In genomic region chr3:48926425-48927392, GRCh38 we compare ENCODE assay signal across 8 cellular contexts. TPM values are rescaled to one million over a fixed set of nuclear protein-coding genes. Genes with fewer than 3 reads are reported as not detected.
DNase-seq lines count a peak whose midpoint lies in the region; ATAC-seq and TF ChIP-seq lines count a peak whose summit lies in the region.

No MANE protein-coding gene starts in this region.

- peak overlapping the region; percentile 61 for H3K4me3 Mint-ChIP-seq in activated T-helper 1 cell treated with anti-CD3 and anti-CD28 coated beads, Interleukin-12 subunit alpha, Interleukin-12 subunit beta, Interleukin-2, Interleukin-4 antibody, amounts not matched to agents 30 ng/mL and 10 ng/mL and 1 ng/mL, durations not matched to agents 14 hours and 24 hours and 36 hours
- H3K4me3 Mint-ChIP-seq in endothelial cell (ENCODE audit: unreplicated experiment): no peak overlapping the region

- ATAC-seq in left ventricle myocardium superior: peak; percentile 73
- no peak for ATAC-seq in GM19328 (IDR thresholded peaks at IDR 0.05; ENCODE audit: unreplicated experiment)

- no peaks in the 10 kb centered on the region for H3K9me3 Mint-ChIP-seq in activated T-helper 1 cell treated with anti-CD3 and anti-CD28 coated beads, Interleukin-12 subunit alpha, Interleukin-12 subunit beta, Interleukin-2, Interleukin-4 antibody, amounts not matched to agents 30 ng/mL and 10 ng/mL and 1 ng/mL, durations not matched to agents 14 hours and 24 hours and 36 hours
- no peaks in the 10 kb centered on the region for H3K9me3 Mint-ChIP-seq in endothelial cell (ENCODE audit: unreplicated experiment)

- H3K36me3 Mint-ChIP-seq in activated T-helper 1 cell treated with anti-CD3 and anti-CD28 coated beads, Interleukin-12 subunit alpha, Interleukin-12 subunit beta, Interleukin-2, Interleukin-4 antibody, amounts not matched to agents 30 ng/mL and 10 ng/mL and 1 ng/mL, durations not matched to agents 14 hours and 24 hours and 36 hours (ENCODE audit: low read depth): peaks cover 46% of the 10 kb centered on the region
- peaks cover 14% of the 10 kb centered on the region for H3K36me3 Mint-ChIP-seq in endothelial cell (ENCODE audit: low read depth, unreplicated experiment)

- H3K27ac Mint-ChIP-seq in activated T-helper 1 cell treated with anti-CD3 and anti-CD28 coated beads, Interleukin-12 subunit alpha, Interleukin-12 subunit beta, Interleukin-2, Interleukin-4 antibody, amounts not matched to agents 30 ng/mL and 10 ng/mL and 1 ng/mL, durations not matched to agents 14 hours and 24 hours and 36 hours: peak overlapping the region; percentile 84
- H3K27ac Mint-ChIP-seq in endothelial cell (ENCODE audit: unreplicated experiment): no peak overlapping the region

- DNase-seq in activated CD8-positive, alpha-beta memory T cell treated with anti-CD3 and anti-CD28 coated beads for 24 hours: peak; percentile 58
- DNase-seq in activated CD8-positive, alpha-beta memory T cell treated with anti-CD3 and anti-CD28 coated beads, Interleukin-2, amount 50 U/mL, for 48 hours: no peak
- no peak for DNase-seq in activated T-helper 1 cell treated with anti-CD3 and anti-CD28 coated beads, Interleukin-12 subunit alpha, Interleukin-12 subunit beta, Interleukin-2, Interleukin-4 antibody, amounts not matched to agents 30 ng/mL and 10 ng/mL and 1 ng/mL, durations not matched to agents 14 hours and 24 hours and 36 hours (ENCODE audit: low spot score)
- DNase-seq in left ventricle myocardium superior (peak; percentile 42), endothelial cell (ENCODE audit: low spot score) (no peak), hypothalamus (lab: John Stamatoyannopoulos, UW) (no peak)
- peak; percentile 19 for DNase-seq in stimulated activated CD4-positive, alpha-beta T cell treated with anti-CD3 and anti-CD28 coated beads, Interleukin-4, amount 100 ng/mL, for 24 hours

- peaks cover 53% of the 10 kb centered on the region for H3K4me1 Mint-ChIP-seq in activated T-helper 1 cell treated with anti-CD3 and anti-CD28 coated beads, Interleukin-12 subunit alpha, Interleukin-12 subunit beta, Interleukin-2, Interleukin-4 antibody, amounts not matched to agents 30 ng/mL and 10 ng/mL and 1 ng/mL, durations not matched to agents 14 hours and 24 hours and 36 hours (ENCODE audit: low read depth)
- H3K4me1 Mint-ChIP-seq in endothelial cell (ENCODE audit: unreplicated experiment): peaks cover 18% of the 10 kb centered on the region

- TF ChIP-seq CTCF in endothelial cell (IDR thresholded peaks at IDR 0.05; ENCODE audit: unreplicated experiment): no peak

- intact Hi-C loops in activated T-helper 1 cell treated with anti-CD3 and anti-CD28 coated beads, Interleukin-12 subunit alpha, Interleukin-12 subunit beta, Interleukin-2, Interleukin-4 antibody, amounts not matched to agents 30 ng/mL and 10 ng/mL and 1 ng/mL, durations not matched to agents 14 hours and 24 hours and 36 hours (cut with micrococcal nuclease): no loop called here
- intact Hi-C loops in left ventricle myocardium superior (cut with micrococcal nuclease): no loop called here

- H3K27me3 Mint-ChIP-seq in activated T-helper 1 cell treated with anti-CD3 and anti-CD28 coated beads, Interleukin-12 subunit alpha, Interleukin-12 subunit beta, Interleukin-2, Interleukin-4 antibody, amounts not matched to agents 30 ng/mL and 10 ng/mL and 1 ng/mL, durations not matched to agents 14 hours and 24 hours and 36 hours (ENCODE audit: insufficient read depth): no peaks in the 10 kb centered on the region
- H3K27me3 Mint-ChIP-seq in endothelial cell (ENCODE audit: unreplicated experiment): peaks cover 2% of the 10 kb centered on the region

RNA-seq across cellular contexts. Expression of gene ARIH2, which starts 8.1 kb away (rescaled TPM):
- 179 and 180 TPM in 2 replicates for total RNA-seq in activated T-helper 1 cell treated with anti-CD3 and anti-CD28 coated beads, Interleukin-12 subunit alpha, Interleukin-12 subunit beta, Interleukin-2, Interleukin-4 antibody, amounts not matched to agents 30 ng/mL and 10 ng/mL and 1 ng/mL, durations not matched to agents 14 hours and 24 hours and 36 hours
- total RNA-seq in left ventricle myocardium superior (141 TPM), endothelial cell (ENCODE audit: unreplicated experiment) (57.0 TPM)

RNA-seq across cellular contexts. Expression of gene SLC25A20, which starts 28.0 kb away (rescaled TPM):
- total RNA-seq in activated T-helper 1 cell treated with anti-CD3 and anti-CD28 coated beads, Interleukin-12 subunit alpha, Interleukin-12 subunit beta, Interleukin-2, Interleukin-4 antibody, amounts not matched to agents 30 ng/mL and 10 ng/mL and 1 ng/mL, durations not matched to agents 14 hours and 24 hours and 36 hours: 15.9 and 17.4 TPM in 2 replicates
- total RNA-seq in left ventricle myocardium superior: 124 TPM
- 3.6 TPM for total RNA-seq in endothelial cell (ENCODE audit: unreplicated experiment)

Comparison
In these comparisons a context has a peak if more than half of its experiments do, and no peak if none do; other contexts are left out.
1. DNase-seq: peak in activated CD8-positive, alpha-beta memory T cell treated with anti-CD3 and anti-CD28 coated beads for 24 hours (single experiment), left ventricle myocardium superior (single experiment) and stimulated activated CD4-positive, alpha-beta T cell treated with anti-CD3 and anti-CD28 coated beads, Interleukin-4, amount 100 ng/mL, for 24 hours (single experiment); none in activated CD8-positive, alpha-beta memory T cell treated with anti-CD3 and anti-CD28 coated beads, Interleukin-2, amount 50 U/mL, for 48 hours (single experiment), activated T-helper 1 cell treated with anti-CD3 and anti-CD28 coated beads, Interleukin-12 subunit alpha, Interleukin-12 subunit beta, Interleukin-2, Interleukin-4 antibody, amounts not matched to agents 30 ng/mL and 10 ng/mL and 1 ng/mL, durations not matched to agents 14 hours and 24 hours and 36 hours (single experiment), endothelial cell (single experiment) and hypothalamus (0 of 51).